Comparison of ENCODE assay signal across 12 cellular contexts in the genomic region with DNA sequence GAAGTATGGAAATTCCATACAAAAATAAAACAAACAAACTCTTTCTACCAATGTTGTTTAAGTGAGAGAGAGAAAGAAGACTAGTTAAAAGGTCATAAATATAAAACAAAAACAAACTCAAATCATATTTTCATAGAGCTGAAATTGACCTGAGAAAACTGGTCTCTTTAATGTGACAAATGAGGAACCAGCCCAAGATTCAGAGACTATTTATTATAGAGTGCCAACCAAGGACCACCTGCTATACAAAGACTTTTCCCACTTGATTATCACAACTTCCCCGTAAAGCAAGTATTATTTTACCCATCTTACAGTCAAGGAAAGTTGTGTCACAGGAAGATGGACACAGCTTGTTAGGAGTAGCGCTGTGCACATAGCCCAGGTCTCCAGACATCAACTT. TPM values are rescaled to one million over a fixed set of nuclear protein-coding genes. Genes with fewer than 3 reads are reported as not detected.
A peak's percentile ranks its signal among the peaks of the same experiment; 100 is the strongest.
DNase-seq lines count a peak whose midpoint lies in the region; ATAC-seq and TF ChIP-seq lines count a peak whose summit lies in the region.
"Had no signal": no experiment of that assay in that cellular context is flagged by ENCODE, and none has a peak within 500 bp of the region (broad histone marks: within the 10 kb centered on the region; RNA-seq: fewer than 3 reads in every experiment).

No MANE protein-coding gene starts in this region.

- H3K4me1 Mint-ChIP-seq in activated CD4-positive, alpha-beta T cell treated with anti-CD3 and anti-CD28 coated beads, Interleukin-2, amount 10 ng/mL, durations not matched to agents 24 days and 14 days = peaks cover 83% of the 10 kb centered on the region
- H3K4me1 Mint-ChIP-seq in activated T-helper 17 cell treated with anti-CD3 and anti-CD28 coated beads, Interleukin-2, amount 50 U/mL, for 72 hours = peaks cover 74% of the 10 kb centered on the region

- ATAC-seq in activated T-helper 17 cell treated with anti-CD3 and anti-CD28 coated beads, Interleukin-2, amount 50 U/mL, for 72 hours (replicated peaks) = peak; percentile 0
- no peak for ATAC-seq in GM21619 (IDR thresholded peaks at IDR 0.05; ENCODE audit: unreplicated experiment)
- ATAC-seq in HG03520 (IDR thresholded peaks at IDR 0.05; ENCODE audit: unreplicated experiment) = no peak
- ATAC-seq: Right ventricle myocardium inferior had no signal

- peak overlapping the region; percentile 76 for H3K4me2 ChIP-seq in Karpas-422 (ENCODE audit: low read depth, low read length, poor library complexity, severe bottlenecking)

- H3K4me3 ChIP-seq in Karpas-422 (ENCODE audit: low read length) (peak overlapping the region; percentile 48), spleen (peak overlapping the region in 1 of 8 donors; percentile 24)

- no peaks in the 10 kb centered on the region for H3K27me3 ChIP-seq in Karpas-422 (ENCODE audit: low read length)
- no peaks in the 10 kb centered on the region for H3K27me3 ChIP-seq in spleen (replicated peaks in 1 of 7)

- H3K9me2 ChIP-seq in Karpas-422 (replicated peaks; ENCODE audit: insufficient read depth, low read length) = no peaks in the 10 kb centered on the region

- no peak overlapping the region for H2AFZ ChIP-seq in Karpas-422 (ENCODE audit: low read length)

- H4K20me1 ChIP-seq in Karpas-422 (ENCODE audit: insufficient read depth, low read depth, low read length) = no peaks in the 10 kb centered on the region

- DNase-seq in activated CD4-positive, alpha-beta T cell treated with anti-CD3 and anti-CD28 coated beads, Interleukin-2, amount 10 ng/mL, durations not matched to agents 24 days and 14 days = no peak
- no peak for DNase-seq in activated CD4-positive, alpha-beta T cell treated with anti-CD3 and anti-CD28 coated beads, Interleukin-2, amount 50 U/mL, for 48 hours
- DNase-seq in Karpas-422 (peak; percentile 73), spleen (no peak), cortex of kidney (lab: John Stamatoyannopoulos, UW) (no peak)
- DNase-seq: activated CD4-positive, CD25-positive, alpha-beta regulatory T cell; foreskin fibroblast; islet precursor cell had no signal

- H3K9me3 ChIP-seq in Karpas-422 (ENCODE audit: low read length) (no peaks in the 10 kb centered on the region), spleen (no peaks in the 10 kb centered on the region)

- H3K4me1 ChIP-seq in Karpas-422 (ENCODE audit: low read length) = peaks cover 70% of the 10 kb centered on the region
- H3K4me1 ChIP-seq in spleen = peaks cover 49 to 100% (median 93%) of the 10 kb centered on the region in 6 donors

- no peaks in the 10 kb centered on the region for H3K27me3 Mint-ChIP-seq in activated CD4-positive, alpha-beta T cell treated with anti-CD3 and anti-CD28 coated beads, Interleukin-2, amount 10 ng/mL, durations not matched to agents 24 days and 14 days
- no peaks in the 10 kb centered on the region for H3K27me3 Mint-ChIP-seq in activated T-helper 17 cell treated with anti-CD3 and anti-CD28 coated beads, Interleukin-2, amount 50 U/mL, for 72 hours

- intact Hi-C loops in activated CD4-positive, alpha-beta T cell treated with anti-CD3 and anti-CD28 coated beads, Interleukin-2, amount 10 ng/mL, durations not matched to agents 24 days and 14 days (cut with micrococcal nuclease) = loop anchor here (1.0 kb wide), 1 partner anchor 11 kb away; no protein-coding TSS in a partner anchor
- intact Hi-C loops in spleen (cut with DNase I; ENCODE audit: low total_unique reads) = no loop called here

- H3K36me3 Mint-ChIP-seq in activated CD4-positive, alpha-beta T cell treated with anti-CD3 and anti-CD28 coated beads, Interleukin-2, amount 10 ng/mL, durations not matched to agents 24 days and 14 days (ENCODE audit: low read depth) = peaks cover 52% of the 10 kb centered on the region
- H3K36me3 Mint-ChIP-seq in activated T-helper 17 cell treated with anti-CD3 and anti-CD28 coated beads, Interleukin-2, amount 50 U/mL, for 72 hours (ENCODE audit: low read depth) = peaks cover 87% of the 10 kb centered on the region

- H3K27ac Mint-ChIP-seq in activated CD4-positive, alpha-beta T cell treated with anti-CD3 and anti-CD28 coated beads, Interleukin-2, amount 10 ng/mL, durations not matched to agents 24 days and 14 days = peak overlapping the region; percentile 90
- peak overlapping the region; percentile 94 for H3K27ac Mint-ChIP-seq in activated T-helper 17 cell treated with anti-CD3 and anti-CD28 coated beads, Interleukin-2, amount 50 U/mL, for 72 hours

- H3K79me2 ChIP-seq in Karpas-422 (ENCODE audit: low read length) = peaks cover 100% of the 10 kb centered on the region

- H3K27ac ChIP-seq in Karpas-422 (ENCODE audit: low read length) (peak overlapping the region; percentile 94), spleen (peak overlapping the region; percentile 22 to 98 (median 82))

- peaks cover 5% of the 10 kb centered on the region for H3K9me3 Mint-ChIP-seq in activated CD4-positive, alpha-beta T cell treated with anti-CD3 and anti-CD28 coated beads, Interleukin-2, amount 10 ng/mL, durations not matched to agents 24 days and 14 days
- no peaks in the 10 kb centered on the region for H3K9me3 Mint-ChIP-seq in activated T-helper 17 cell treated with anti-CD3 and anti-CD28 coated beads, Interleukin-2, amount 50 U/mL, for 72 hours

- TF ChIP-seq POLR2A in spleen (IDR thresholded peaks at IDR 0.05) = no peak

- WGBS in spleen, 5 donors = 41 to 63% (median 51%) methylated on average over 2 of the region's 2 CpGs

- H3K4me3 Mint-ChIP-seq in activated CD4-positive, alpha-beta T cell treated with anti-CD3 and anti-CD28 coated beads, Interleukin-2, amount 10 ng/mL, durations not matched to agents 24 days and 14 days = peak overlapping the region; percentile 78
- H3K4me3 Mint-ChIP-seq in activated T-helper 17 cell treated with anti-CD3 and anti-CD28 coated beads, Interleukin-2, amount 50 U/mL, for 72 hours = peak overlapping the region; percentile 90

- peaks cover 30% of the 10 kb centered on the region for H3K36me3 ChIP-seq in Karpas-422 (ENCODE audit: insufficient read depth, low read length)
- H3K36me3 ChIP-seq in spleen = peaks cover 0 to 24% (median 0%) of the 10 kb centered on the region in 6 donors

- peak overlapping the region; percentile 48 for H3K9ac ChIP-seq in Karpas-422 (ENCODE audit: low read length)

- TF ChIP-seq CTCF in spleen (IDR thresholded peaks at IDR 0.05 in 8 of 11, conservative IDR thresholded peaks at IDR 0.05 in 3 of 11) = no peak

RNA-seq across cellular contexts. Expression of gene ANKRD44, which starts 13.3 kb away (rescaled TPM):
- 130 and 147 TPM in 2 replicates for total RNA-seq in activated CD4-positive, alpha-beta T cell treated with anti-CD3 and anti-CD28 coated beads, Interleukin-2, amount 10 ng/mL, durations not matched to agents 24 days and 14 days
- 120 and 153 TPM in 2 replicates for total RNA-seq in Karpas-422 (2014; rRNA removed; shearing (Covaris generic); ENCODE audit: low replicate concordance)
- total RNA-seq in activated T-helper 17 cell treated with anti-CD3 and anti-CD28 coated beads, Interleukin-2, amount 50 U/mL, for 72 hours = 100 to 1,000 TPM; 131 to 154 TPM
- 100 to 1,000 TPM; 108 to 183 (median 145) TPM for total RNA-seq in spleen
- polyA plus RNA-seq in spleen = 10 to 100 TPM; 16.0 to 18.5 (median 16.3) TPM
